10 cellular contexts compared by ENCODE assay signal in the genomic region with DNA sequence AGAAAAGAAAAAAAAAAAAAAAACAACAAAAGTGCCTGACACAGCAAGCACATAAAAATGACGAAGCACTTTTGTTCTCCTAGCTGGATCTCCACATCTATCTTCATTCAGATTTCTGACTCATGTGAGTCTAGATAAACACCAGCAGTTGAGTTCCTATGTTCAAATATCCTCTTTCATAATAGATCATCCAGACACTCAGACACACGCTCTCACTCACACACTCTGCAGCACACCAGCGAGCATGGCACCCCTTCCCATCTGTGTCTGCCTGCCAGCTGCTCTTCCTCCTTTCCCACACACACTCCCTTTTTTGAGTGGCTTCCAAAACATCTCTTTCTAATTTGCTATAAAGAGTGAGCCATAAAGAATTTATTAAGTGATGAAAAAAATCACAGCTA. TPM values are rescaled to one million over a fixed set of nuclear protein-coding genes. Genes with fewer than 3 reads are reported as not detected.
DNase-seq lines count a peak whose midpoint lies in the region; ATAC-seq and TF ChIP-seq lines count a peak whose summit lies in the region.
"Had no signal": no experiment of that assay in that cellular context is flagged by ENCODE, and none has a peak within 500 bp of the region (broad histone marks: within the 10 kb centered on the region; RNA-seq: fewer than 3 reads in every experiment).

No MANE protein-coding gene starts in this region.

- ATAC-seq in GM21717 (IDR thresholded peaks at IDR 0.05; ENCODE audit: unreplicated experiment) (no peak), HG03342 (IDR thresholded peaks at IDR 0.05; ENCODE audit: unreplicated experiment) (no peak)

- H3K4me3 ChIP-seq in ascending aorta = no peak overlapping the region

- no peaks in the 10 kb centered on the region for H3K27me3 ChIP-seq in ascending aorta

- no peaks in the 10 kb centered on the region for H3K9me3 ChIP-seq in ascending aorta

- H3K27ac ChIP-seq in epithelial cell of prostate (peak overlapping the region; percentile 48), ascending aorta (no peak overlapping the region)

- TF ChIP-seq CTCF in ascending aorta (IDR thresholded peaks at IDR 0.05) = no peak

- H3K36me3 ChIP-seq in ascending aorta = peaks cover 5 to 30% of the 10 kb centered on the region in 2 donors

- intact Hi-C loops in posterior cingulate gyrus (cut with DNase I) = no loop called here
- intact Hi-C loops in ascending aorta (cut with DNase I) = no loop called here

- DNase-seq in GM03348 (ENCODE audit: low spot score) = peak; percentile 87
- peak; percentile 13 for DNase-seq in NCI-H774 (lab: John Stamatoyannopoulos, UW)
- peak; percentile 48 for DNase-seq in epithelial cell of prostate (ENCODE audit: low read depth, low spot score)
- peak in 6 of 10 donors; percentile 12 to 92 (median 68) for DNase-seq in posterior cingulate gyrus
- DNase-seq in activated T-cell treated with anti-CD3 and anti-CD28 coated beads, Interleukin-2, amount 50 U/mL, for 48 hours = no peak
- no peak for DNase-seq in ascending aorta (ENCODE audit: low spot score in 2 of 2)

- H3K4me1 ChIP-seq in ascending aorta = no peaks in the 10 kb centered on the region

RNA-seq across cellular contexts. Expression of a gene that starts 19.8 kb away (rescaled TPM):
- not detected for total RNA-seq in ascending aorta
- total RNA-seq: epithelial cell of proximal tubule had no signal

RNA-seq across cellular contexts. Expression of a gene that starts 36.0 kb away (rescaled TPM):
- 111 TPM for total RNA-seq in ascending aorta

RNA-seq across cellular contexts. Expression of a gene that starts 58.3 kb away (rescaled TPM):
- not detected for total RNA-seq in ascending aorta
- total RNA-seq: epithelial cell of proximal tubule; T-helper 1 cell treated with Interleukin-12 subunit alpha and Interleukin-12 subunit beta and Interleukin-4 antibody, amounts not matched to agents 30 ng/mL and 1 ng/mL, for 36 hours had no signal

Comparison
In these comparisons a context has a peak if more than half of its experiments do, and no peak if none do; other contexts are left out.
1. DNase-seq: peak in GM03348 (single experiment), NCI-H774 (single experiment), epithelial cell of prostate (single experiment) and posterior cingulate gyrus (6 of 10); none in activated T-cell treated with anti-CD3 and anti-CD28 coated beads, Interleukin-2, amount 50 U/mL, for 48 hours (0 of 2) and ascending aorta (0 of 2).